Comparison of ENCODE assay signal across 9 cellular contexts in the genomic region with DNA sequence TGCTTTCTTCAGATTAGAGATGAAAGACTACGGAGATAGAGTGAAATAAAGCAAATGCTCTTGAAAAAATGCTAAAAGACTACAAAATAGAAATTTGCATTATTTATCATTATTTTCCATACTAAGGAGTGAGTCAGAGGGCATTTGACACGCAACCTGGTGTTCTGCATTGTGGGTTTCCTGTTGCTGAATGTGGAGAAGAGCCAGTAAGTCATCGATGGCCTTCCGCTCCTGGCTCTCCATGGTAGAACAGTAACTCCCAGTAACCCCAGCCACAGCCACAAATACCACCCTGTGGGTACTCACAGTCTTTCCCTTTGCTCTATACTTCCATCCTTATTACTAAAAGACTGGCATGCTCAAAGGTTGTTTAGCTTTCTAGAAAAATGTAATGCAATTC.
DNase-seq lines count a peak whose midpoint lies in the region; ATAC-seq and TF ChIP-seq lines count a peak whose summit lies in the region.
"Had no signal": no experiment of that assay in that cellular context is flagged by ENCODE, and none has a peak within 500 bp of the region (broad histone marks: within the 10 kb centered on the region; RNA-seq: fewer than 3 reads in every experiment).

No MANE protein-coding gene starts in this region.

- in situ Hi-C loops in transverse colon (cut with MboI; ENCODE audit: low pct_ligation_motif_present in 1 of 4, low pct_unique_long_range_greater_than_20kb in 1 of 4, low sequenced_read_pairs in 3 of 4): no loop called here

- DNase-seq in SKM-1 treated with dmso at 0.1 percent for 144 hours (lab: John Stamatoyannopoulos, UW; ENCODE audit: unreplicated experiment) (peak; percentile 55), epithelial cell of esophagus (ENCODE audit: low read depth) (peak; percentile 15), transverse colon (peak; percentile 26), mucosa of gallbladder (ENCODE audit: low spot score) (no peak), ovary (no peak), NCI-H69 (lab: John Stamatoyannopoulos, UW) (no peak)

- TF ChIP-seq POLR2A in transverse colon (IDR thresholded peaks at IDR 0.05) (no peak), ovary (IDR thresholded peaks at IDR 0.05) (no peak)

- H3K4me1 ChIP-seq in transverse colon: peaks cover 0 to 9% (median 0%) of the 10 kb centered on the region in 4 donors
- no peaks in the 10 kb centered on the region for H3K4me1 ChIP-seq in ovary (ENCODE audit: insufficient read depth)

- no peak overlapping the region for H3K27ac ChIP-seq in transverse colon
- no peak overlapping the region for H3K27ac ChIP-seq in ovary

- intact Hi-C loops in transverse colon (cut with DNase I; ENCODE audit: low total_unique reads) (no loop called here), ovary (cut with DNase I) (no loop called here)

- no peaks in the 10 kb centered on the region for H3K27me3 ChIP-seq in transverse colon
- H3K27me3 ChIP-seq in ovary: peaks cover 2% of the 10 kb centered on the region

- H3K4me3 ChIP-seq in epithelial cell of esophagus (ENCODE audit: low read length): no peak overlapping the region
- no peak overlapping the region for H3K4me3 ChIP-seq in transverse colon
- H3K4me3 ChIP-seq in ovary: no peak overlapping the region

- H3K9me3 ChIP-seq in transverse colon (no peaks in the 10 kb centered on the region), ovary (no peaks in the 10 kb centered on the region)

- TF ChIP-seq CTCF in epithelial cell of esophagus (IDR thresholded peaks at IDR 0.05; ENCODE audit: insufficient read depth, low read depth, low read length, missing control alignments) (no peak), transverse colon (IDR thresholded peaks at IDR 0.05) (no peak), ovary (IDR thresholded peaks at IDR 0.05) (no peak)

- ATAC-seq in GM18907 (IDR thresholded peaks at IDR 0.05; ENCODE audit: unreplicated experiment) (peak; percentile 94), HG02943 (IDR thresholded peaks at IDR 0.05; ENCODE audit: low read depth, unreplicated experiment) (peak; percentile 94)
- ATAC-seq: Panc1 had no signal

- TF ChIP-seq EP300 in transverse colon (IDR thresholded peaks at IDR 0.05; ENCODE audit: low read depth): no peak
- no peak for TF ChIP-seq EP300 in ovary (IDR thresholded peaks at IDR 0.05)

- H3K36me3 ChIP-seq in transverse colon (no peaks in the 10 kb centered on the region), ovary (no peaks in the 10 kb centered on the region)

- WGBS in transverse colon (ENCODE audit: low coverage in 1 of 2), 2 donors: 19 to 64% methylated on average over 2 to 4 of the region's 4 CpGs
- WGBS in ovary, 3 donors: 26 to 49% (median 45%) methylated on average over 4 of the region's 4 CpGs

Comparison
In these comparisons a context has a peak if more than half of its experiments do, and no peak if none do; other contexts are left out.
1. DNase-seq: peak in SKM-1 treated with dmso at 0.1 percent for 144 hours (single experiment), epithelial cell of esophagus (single experiment) and transverse colon (single experiment); none in mucosa of gallbladder (single experiment), ovary (0 of 5) and NCI-H69 (single experiment).